In genomic region chr1:92095868-92096267, GRCh38 we compare ENCODE assay signal across 27 cellular contexts. TPM values are rescaled to one million over a fixed set of nuclear protein-coding genes. Genes with fewer than 3 reads are reported as not detected.
"Had no signal": no experiment of that assay in that cellular context is flagged by ENCODE, and none has a peak within 500 bp of the region (broad histone marks: within the 10 kb centered on the region; RNA-seq: fewer than 3 reads in every experiment).

No MANE protein-coding gene starts in this region.

- FAIRE-seq: frontal cortex had no signal

- H3K36me3 ChIP-seq: cardiac muscle cell, upper lobe of right lung had no signal

- H3K79me2 ChIP-seq: parathyroid adenoma had no signal

- H3K4me1 ChIP-seq: left ventricle myocardium inferior, parathyroid adenoma, upper lobe of right lung had no signal

- ATAC-seq: right cardiac atrium had no signal

- DNase-seq: activated B cell treated with CpG ODN at 0.5 μM for 24 hours; activated CD4-positive, alpha-beta T cell treated with anti-CD3 and anti-CD28 coated beads for 4 hours; activated CD8-positive, alpha-beta memory T cell treated with anti-CD3 and anti-CD28 coated beads, Interleukin-2, amount 10 ng/mL, durations not matched to agents 7 days and 5 days; activated CD8-positive, alpha-beta T cell treated with anti-CD3 and anti-CD28 coated beads for 36 hours; activated effector memory CD4-positive, alpha-beta T cell treated with anti-CD3 and anti-CD28 coated beads, Interleukin-2, amount 50 U/mL, for 16 hours; activated naive CD4-positive, alpha-beta T cell treated with anti-CD3 and anti-CD28 coated beads, Interleukin-2, amount 10 ng/mL, durations not matched to agents 7 days and 5 days; activated T-cell treated with anti-CD3 and anti-CD28 coated beads for 4 hours; dermis blood vessel endothelial cell; effector CD8-positive, alpha-beta T cell; hippocampal formation; kidney glomerular epithelial cell; left ventricle myocardium inferior; nephron progenitor cell; right cardiac atrium; stimulated activated CD4-positive, alpha-beta T cell treated with anti-CD3 and anti-CD28 coated beads, Interleukin-12 subunit alpha, Interleukin-12 subunit beta, amount 100 ng/mL, for 4 hours; stimulated activated CD4-positive, alpha-beta T cell treated with anti-CD3 and anti-CD28 coated beads, Interleukin-4, amount 100 ng/mL, for 4 hours; stimulated activated naive CD8-positive, alpha-beta T cell treated with anti-CD3 and anti-CD28 coated beads, Interleukin-15, Interleukin-2, amounts not matched to agents 100 U/mL and 50 U/mL, for 24 hours; T1000; upper lobe of right lung had no signal

- H3K27ac ChIP-seq: cardiac muscle cell, left ventricle myocardium inferior, parathyroid adenoma, upper lobe of right lung had no signal

- H3K9ac ChIP-seq: parathyroid adenoma had no signal

- H3K27me3 ChIP-seq: cardiac muscle cell, upper lobe of right lung had no signal

- H2AFZ ChIP-seq: parathyroid adenoma had no signal

- H3K9me3 ChIP-seq: left ventricle myocardium inferior, upper lobe of right lung had no signal

- H3K4me3 ChIP-seq: cardiac muscle cell, left ventricle myocardium inferior, upper lobe of right lung had no signal

RNA-seq across cellular contexts. Expression of gene SETSIP, which starts 20.7 kb away (rescaled TPM):
- total RNA-seq: activated B cell treated with CpG ODN at 0.5 μM for 24 hours; activated CD8-positive, alpha-beta memory T cell treated with anti-CD3 and anti-CD28 coated beads, Interleukin-2, amount 10 ng/mL, durations not matched to agents 7 days and 5 days; cardiac muscle cell; chondrocyte; dermis blood vessel endothelial cell; esophagus mucosa; frontal cortex; left ventricle myocardium inferior; mesothelial cell of epicardium; right cardiac atrium; skeletal muscle tissue; subcutaneous adipose tissue; upper lobe of right lung had no signal
- polyA plus RNA-seq: cardiac muscle cell, right cardiac atrium had no signal
